In the genomic region with DNA sequence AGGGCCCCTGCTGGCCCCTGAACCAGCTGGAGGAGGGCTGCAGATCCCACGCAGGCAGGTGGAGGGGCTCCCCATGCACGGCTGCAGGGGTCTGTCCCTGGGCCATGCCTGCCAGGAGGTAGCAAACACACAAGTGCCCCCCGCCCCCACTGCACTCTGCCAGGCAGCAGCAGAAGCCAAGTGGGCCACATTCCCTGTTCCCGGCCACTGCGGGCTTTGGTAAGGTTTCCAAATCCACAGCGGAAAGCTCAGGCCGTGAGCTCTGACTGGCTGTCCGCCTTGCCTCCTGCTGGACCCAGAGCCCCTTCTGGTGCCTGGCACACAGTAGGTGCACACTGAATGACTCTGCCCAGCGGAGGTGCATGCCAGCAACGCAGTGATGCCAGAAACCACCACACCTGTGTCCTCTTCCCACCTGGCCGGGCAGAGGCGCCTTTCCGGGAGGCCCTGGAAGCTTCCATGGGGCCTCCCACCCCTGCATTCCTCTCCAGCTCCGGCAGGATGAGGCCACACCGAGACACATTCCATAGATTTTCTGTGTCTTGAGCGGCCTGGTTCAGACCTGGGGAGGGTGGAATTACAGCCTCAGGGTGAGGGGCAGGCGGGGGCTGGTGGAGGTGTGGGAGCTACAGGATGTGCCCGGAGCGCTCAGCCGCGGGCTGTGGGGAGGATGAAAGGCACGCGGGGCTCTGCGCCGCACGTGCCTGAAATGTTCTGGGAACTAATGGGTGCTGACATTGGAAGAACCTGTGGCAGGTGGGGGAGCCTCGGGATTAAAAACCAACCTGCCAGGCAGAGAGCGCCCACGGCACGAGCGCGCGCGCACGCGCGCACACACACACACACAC, we compare ENCODE assay signal across 11 cellular contexts.
DNase-seq lines count a peak whose midpoint lies in the region; ATAC-seq and TF ChIP-seq lines count a peak whose summit lies in the region.
"Had no signal": no experiment of that assay in that cellular context is flagged by ENCODE, and none has a peak within 500 bp of the region (broad histone marks: within the 10 kb centered on the region; RNA-seq: fewer than 3 reads in every experiment).

No MANE protein-coding gene starts in this region.

- H4K20me1 ChIP-seq in osteoblast (ENCODE audit: insufficient read depth, low read length), result peaks cover 95% of the 10 kb centered on the region

- CTCF ChIA-PET in AG04450 (lab: Charles Lee), result no interaction called here

- peaks cover 90% of the 10 kb centered on the region for H3K79me2 ChIP-seq in osteoblast (ENCODE audit: insufficient read depth, low read length)

- H3K4me1 ChIP-seq in NT2/D1 (ENCODE audit: insufficient read depth, insufficient read length) (peaks cover 45% of the 10 kb centered on the region), osteoblast (ENCODE audit: insufficient read depth, low read length) (peaks cover 27% of the 10 kb centered on the region)

- ATAC-seq in HG03354 (IDR thresholded peaks at IDR 0.05; ENCODE audit: poor library complexity, severe bottlenecking, unreplicated experiment), result no peak
- no peak for ATAC-seq in GM21390 (IDR thresholded peaks at IDR 0.05; ENCODE audit: unreplicated experiment)
- ATAC-seq: mucosa of descending colon had no signal

- H3K36me3 Mint-ChIP-seq in nephron (ENCODE audit: low read depth), result no peaks in the 10 kb centered on the region

- peak overlapping the region; percentile 63 for H3K9ac ChIP-seq in NT2/D1 (ENCODE audit: insufficient read length, low read depth)
- H3K9ac ChIP-seq: KMS-11 had no signal

- peaks cover 7% of the 10 kb centered on the region for H3K36me3 ChIP-seq in NT2/D1 (ENCODE audit: insufficient read depth, insufficient read length, low read length)
- H3K36me3 ChIP-seq in osteoblast (ENCODE audit: insufficient read depth, low read length), result no peaks in the 10 kb centered on the region

- peaks cover 76% of the 10 kb centered on the region for H3K4me1 Mint-ChIP-seq in nephron

- H3K27ac ChIP-seq in AG04450 (ENCODE audit: low read depth, low read length) (peak overlapping the region; percentile 52), epithelial cell of prostate (peak overlapping the region; percentile 27), osteoblast (ENCODE audit: low read depth, low read length) (no peak overlapping the region)
- H3K27ac ChIP-seq: KMS-11 had no signal

- no peak overlapping the region for H3K4me2 ChIP-seq in osteoblast (ENCODE audit: insufficient read depth, low read length)
- H3K4me2 ChIP-seq: KMS-11 had no signal

- H3K4me3 Mint-ChIP-seq in nephron, result peak overlapping the region in 2 of 3 experiments; percentile 29 to 50
- H3K4me3 Mint-ChIP-seq: CD14-positive monocyte had no signal

- POLR2A ChIA-PET in AG04450 (lab: Yijun Ruan, JAX), result no interaction called here

- TF ChIP-seq CTCF in AG04450 (IDR thresholded peaks at IDR 0.05; ENCODE audit: low read depth, low read length), result no peak
- TF ChIP-seq CTCF in nephron (IDR thresholded peaks at IDR 0.05; ENCODE audit: unreplicated experiment in 3 of 3), result peak in 1 of 3 experiments; percentile 8
- TF ChIP-seq CTCF in osteoblast (IDR thresholded peaks at IDR 0.05; ENCODE audit: extremely low read depth, low read depth, low read length), result no peak

- no peak overlapping the region for H2AFZ ChIP-seq in osteoblast (ENCODE audit: low read length)

- H3K9me3 ChIP-seq in AG04450 (ENCODE audit: control insufficient read depth, insufficient read depth, low read length), result no peaks in the 10 kb centered on the region; the same call in 1 of the 2 replicates
- H3K9me3 ChIP-seq in NT2/D1 (ENCODE audit: insufficient read depth, low read length), result no peaks in the 10 kb centered on the region
- no peaks in the 10 kb centered on the region for H3K9me3 ChIP-seq in osteoblast (ENCODE audit: low read depth, low read length)
- H3K9me3 ChIP-seq: mucosa of descending colon had no signal

- H3K27me3 ChIP-seq in AG04450 (ENCODE audit: control insufficient read depth, insufficient read depth, low read length) (no peaks in the 10 kb centered on the region), NT2/D1 (ENCODE audit: insufficient read depth, insufficient read length) (no peaks in the 10 kb centered on the region), osteoblast (ENCODE audit: insufficient read depth, low read length) (no peaks in the 10 kb centered on the region)

- H3K4me3 ChIP-seq in AG04450 (ENCODE audit: low read depth, low read length) (no peak overlapping the region), NT2/D1 (ENCODE audit: insufficient read length, low read depth) (no peak overlapping the region), osteoblast (ENCODE audit: insufficient read depth, low read length) (no peak overlapping the region)
- H3K4me3 ChIP-seq: mucosa of descending colon had no signal

- peak overlapping the region; percentile 81 to 95 (median 92) for H3K27ac Mint-ChIP-seq in nephron

- H3K9me3 Mint-ChIP-seq in nephron, result no peaks in the 10 kb centered on the region
- H3K9me3 Mint-ChIP-seq: CD14-positive monocyte had no signal

- H3K27me3 Mint-ChIP-seq in nephron (ENCODE audit: low read depth), result no peaks in the 10 kb centered on the region

- no peak for DNase-seq in AG04450 (ENCODE audit: low read depth, low spot score)
- DNase-seq in NT2/D1 (ENCODE audit: low read depth, low spot score), result peak; percentile 84
- DNase-seq in epithelial cell of prostate (ENCODE audit: low read depth, low spot score), result no peak
- no peak for DNase-seq in NK-92 treated with Interleukin-12 subunit alpha and Interleukin-12 subunit beta, amount 100 ng/mL, for 24 hours (lab: John Stamatoyannopoulos, UW)
- no peak for DNase-seq in osteoblast (ENCODE audit: insufficient read length, low spot score, missing footprints)
